In the genomic region with DNA sequence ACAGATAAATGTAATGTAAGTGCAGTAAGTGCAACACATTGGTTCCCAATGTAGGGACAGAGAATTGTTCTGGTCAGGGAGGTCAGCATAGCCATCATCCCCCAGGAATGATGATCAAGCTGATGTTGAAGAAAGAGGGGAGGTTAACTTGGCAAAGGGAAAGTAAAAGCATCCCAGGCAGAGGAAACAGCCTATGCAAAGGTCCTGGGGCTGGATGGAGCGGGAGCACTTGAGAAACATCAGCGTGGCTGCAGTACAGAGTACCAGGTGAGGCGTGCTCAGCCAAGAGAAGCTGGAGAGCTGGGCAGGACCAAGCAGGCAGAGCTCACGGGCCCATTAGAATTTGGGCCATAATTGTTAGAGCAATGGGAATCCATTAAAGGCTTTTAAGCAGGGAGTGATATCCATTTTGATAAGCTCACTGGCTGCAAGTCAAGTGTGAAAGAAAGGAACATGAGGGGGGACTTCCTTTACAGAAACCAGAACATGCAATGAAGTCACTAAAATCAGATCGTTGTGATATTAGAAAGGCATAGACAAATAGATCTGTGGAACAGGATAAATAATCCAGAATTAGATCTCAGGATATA, we compare ENCODE assay signal across 1 cellular context.
TF ChIP-seq lines count a peak whose summit lies in the region.

No MANE protein-coding gene starts in this region.

TF ChIP-seq in SK-N-SH, 30 proteins besides CTCF, POLR2A, EP300 and RAD21 (continued from another document):
- TF ChIP-seq, protein P1, sequence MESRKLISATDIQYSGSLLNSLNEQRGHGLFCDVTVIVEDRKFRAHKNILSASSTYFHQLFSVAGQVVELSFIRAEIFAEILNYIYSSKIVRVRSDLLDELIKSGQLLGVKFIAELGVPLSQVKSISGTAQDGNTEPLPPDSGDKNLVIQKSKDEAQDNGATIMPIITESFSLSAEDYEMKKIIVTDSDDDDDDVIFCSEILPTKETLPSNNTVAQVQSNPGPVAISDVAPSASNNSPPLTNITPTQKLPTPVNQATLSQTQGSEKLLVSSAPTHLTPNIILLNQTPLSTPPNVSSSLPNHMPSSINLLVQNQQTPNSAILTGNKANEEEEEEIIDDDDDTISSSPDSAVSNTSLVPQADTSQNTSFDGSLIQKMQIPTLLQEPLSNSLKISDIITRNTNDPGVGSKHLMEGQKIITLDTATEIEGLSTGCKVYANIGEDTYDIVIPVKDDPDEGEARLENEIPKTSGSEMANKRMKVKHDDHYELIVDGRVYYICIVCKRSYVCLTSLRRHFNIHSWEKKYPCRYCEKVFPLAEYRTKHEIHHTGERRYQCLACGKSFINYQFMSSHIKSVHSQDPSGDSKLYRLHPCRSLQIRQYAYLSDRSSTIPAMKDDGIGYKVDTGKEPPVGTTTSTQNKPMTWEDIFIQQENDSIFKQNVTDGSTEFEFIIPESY (IDR thresholded peaks at IDR 0.05; ENCODE audit: borderline replicate concordance, low read depth) = no peak
- TF ChIP-seq JUND (IDR thresholded peaks at IDR 0.05) = no peak
- no peak for TF ChIP-seq TAF1 (IDR thresholded peaks at IDR 0.05; ENCODE audit: borderline replicate concordance, low read depth, low read length)
- TF ChIP-seq MEF2A (IDR thresholded peaks at IDR 0.05; ENCODE audit: borderline replicate concordance, low read depth) = no peak
- TF ChIP-seq SIN3A (IDR thresholded peaks at IDR 0.05; ENCODE audit: borderline replicate concordance, low read depth, low read length) = no peak
- TF ChIP-seq, protein P2, sequence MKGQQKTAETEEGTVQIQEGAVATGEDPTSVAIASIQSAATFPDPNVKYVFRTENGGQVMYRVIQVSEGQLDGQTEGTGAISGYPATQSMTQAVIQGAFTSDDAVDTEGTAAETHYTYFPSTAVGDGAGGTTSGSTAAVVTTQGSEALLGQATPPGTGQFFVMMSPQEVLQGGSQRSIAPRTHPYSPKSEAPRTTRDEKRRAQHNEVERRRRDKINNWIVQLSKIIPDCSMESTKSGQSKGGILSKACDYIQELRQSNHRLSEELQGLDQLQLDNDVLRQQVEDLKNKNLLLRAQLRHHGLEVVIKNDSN (IDR thresholded peaks at IDR 0.05; ENCODE audit: borderline replicate concordance, low read depth) = no peak
- TF ChIP-seq RCOR1 (IDR thresholded peaks at IDR 0.05; ENCODE audit: low read length) = peak; percentile 84
- no peak for TF ChIP-seq PBX3 (IDR thresholded peaks at IDR 0.05)
- TF ChIP-seq ELF1 (IDR thresholded peaks at IDR 0.05) = no peak
- TF ChIP-seq, protein P3, sequence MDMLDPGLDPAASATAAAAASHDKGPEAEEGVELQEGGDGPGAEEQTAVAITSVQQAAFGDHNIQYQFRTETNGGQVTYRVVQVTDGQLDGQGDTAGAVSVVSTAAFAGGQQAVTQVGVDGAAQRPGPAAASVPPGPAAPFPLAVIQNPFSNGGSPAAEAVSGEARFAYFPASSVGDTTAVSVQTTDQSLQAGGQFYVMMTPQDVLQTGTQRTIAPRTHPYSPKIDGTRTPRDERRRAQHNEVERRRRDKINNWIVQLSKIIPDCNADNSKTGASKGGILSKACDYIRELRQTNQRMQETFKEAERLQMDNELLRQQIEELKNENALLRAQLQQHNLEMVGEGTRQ (IDR thresholded peaks at IDR 0.05; ENCODE audit: borderline replicate concordance, low read depth, low read length) = no peak
- peak; percentile 24; the same call in 1 of the 2 replicates for TF ChIP-seq NFIC (IDR thresholded peaks at IDR 0.05; ENCODE audit: borderline replicate concordance)
- TF ChIP-seq RFX5 (IDR thresholded peaks at IDR 0.05; ENCODE audit: low read length) = no peak
- TF ChIP-seq FOXM1 (IDR thresholded peaks at IDR 0.05; ENCODE audit: low read depth) = no peak
- TF ChIP-seq GATA2 (CRISPR knock-in tag; IDR thresholded peaks at IDR 0.05) = peak; percentile 99
- TF ChIP-seq FOSL2 (IDR thresholded peaks at IDR 0.05; ENCODE audit: borderline replicate concordance, low read depth) = no peak
- TF ChIP-seq MXI1 (IDR thresholded peaks at IDR 0.05; ENCODE audit: low read depth, low read length) = peak; percentile 13; the same call in 1 of the 2 replicates
- TF ChIP-seq, protein P4, sequence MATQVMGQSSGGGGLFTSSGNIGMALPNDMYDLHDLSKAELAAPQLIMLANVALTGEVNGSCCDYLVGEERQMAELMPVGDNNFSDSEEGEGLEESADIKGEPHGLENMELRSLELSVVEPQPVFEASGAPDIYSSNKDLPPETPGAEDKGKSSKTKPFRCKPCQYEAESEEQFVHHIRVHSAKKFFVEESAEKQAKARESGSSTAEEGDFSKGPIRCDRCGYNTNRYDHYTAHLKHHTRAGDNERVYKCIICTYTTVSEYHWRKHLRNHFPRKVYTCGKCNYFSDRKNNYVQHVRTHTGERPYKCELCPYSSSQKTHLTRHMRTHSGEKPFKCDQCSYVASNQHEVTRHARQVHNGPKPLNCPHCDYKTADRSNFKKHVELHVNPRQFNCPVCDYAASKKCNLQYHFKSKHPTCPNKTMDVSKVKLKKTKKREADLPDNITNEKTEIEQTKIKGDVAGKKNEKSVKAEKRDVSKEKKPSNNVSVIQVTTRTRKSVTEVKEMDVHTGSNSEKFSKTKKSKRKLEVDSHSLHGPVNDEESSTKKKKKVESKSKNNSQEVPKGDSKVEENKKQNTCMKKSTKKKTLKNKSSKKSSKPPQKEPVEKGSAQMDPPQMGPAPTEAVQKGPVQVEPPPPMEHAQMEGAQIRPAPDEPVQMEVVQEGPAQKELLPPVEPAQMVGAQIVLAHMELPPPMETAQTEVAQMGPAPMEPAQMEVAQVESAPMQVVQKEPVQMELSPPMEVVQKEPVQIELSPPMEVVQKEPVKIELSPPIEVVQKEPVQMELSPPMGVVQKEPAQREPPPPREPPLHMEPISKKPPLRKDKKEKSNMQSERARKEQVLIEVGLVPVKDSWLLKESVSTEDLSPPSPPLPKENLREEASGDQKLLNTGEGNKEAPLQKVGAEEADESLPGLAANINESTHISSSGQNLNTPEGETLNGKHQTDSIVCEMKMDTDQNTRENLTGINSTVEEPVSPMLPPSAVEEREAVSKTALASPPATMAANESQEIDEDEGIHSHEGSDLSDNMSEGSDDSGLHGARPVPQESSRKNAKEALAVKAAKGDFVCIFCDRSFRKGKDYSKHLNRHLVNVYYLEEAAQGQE (IDR thresholded peaks at IDR 0.05; ENCODE audit: low read depth, low read length) = no peak
- TF ChIP-seq TEAD4 (IDR thresholded peaks at IDR 0.05; ENCODE audit: borderline replicate concordance, insufficient read depth) = 0 out of 2 replicates have a peak, but pooled peaks have one; percentile 9
- peak; percentile 66 for TF ChIP-seq CHD2 (IDR thresholded peaks at IDR 0.05; ENCODE audit: low read length, partially characterized antibody)
